ENCODE assay signal across 8 cellular contexts in genomic region chr13:46893820-46894533, GRCh38. TPM values are rescaled to one million over a fixed set of nuclear protein-coding genes. Genes with fewer than 3 reads are reported as not detected.
DNase-seq lines count a peak whose midpoint lies in the region; ATAC-seq and TF ChIP-seq lines count a peak whose summit lies in the region.

No MANE protein-coding gene starts in this region.

- TF ChIP-seq EP300 in upper lobe of left lung (IDR thresholded peaks at IDR 0.05), result no peak

- peak overlapping the region; percentile 63 to 67 (median 65) for H3K4me3 Mint-ChIP-seq in T-cell

- intact Hi-C loops in left ventricle myocardium inferior (cut with micrococcal nuclease), result no loop called here
- intact Hi-C loops in posterior vena cava (cut with DNase I), result no loop called here

- H3K9me3 ChIP-seq in adipocyte (ENCODE audit: control insufficient read depth, low read length) (no peaks in the 10 kb centered on the region), left ventricle myocardium inferior (replicated peaks) (no peaks in the 10 kb centered on the region), upper lobe of left lung (no peaks in the 10 kb centered on the region)

- H3K27me3 Mint-ChIP-seq in T-cell, result peaks cover 59 to 67% of the 10 kb centered on the region in 2 donors

- H3K36me3 ChIP-seq in adipocyte (ENCODE audit: control insufficient read depth, insufficient read depth, low read length, severe bottlenecking), result peaks cover 3% of the 10 kb centered on the region
- no peaks in the 10 kb centered on the region for H3K36me3 ChIP-seq in left ventricle myocardium inferior
- no peaks in the 10 kb centered on the region for H3K36me3 ChIP-seq in upper lobe of left lung

- H3K36me3 Mint-ChIP-seq in T-cell, result no peaks in the 10 kb centered on the region

- peak in 1 of 4 donors; percentile 9 for TF ChIP-seq POLR2A in upper lobe of left lung (IDR thresholded peaks at IDR 0.05)

- H3K27ac ChIP-seq in C4-2B (no peak overlapping the region), left ventricle myocardium inferior (replicated peaks) (peak overlapping the region; percentile 30), upper lobe of left lung (peak overlapping the region in 3 of 4 donors; percentile 36 to 77 (median 50))

- TF ChIP-seq CTCF in C4-2B (conservative IDR thresholded peaks at IDR 0.05), result peak; percentile 96
- TF ChIP-seq CTCF in left ventricle myocardium inferior (IDR thresholded peaks at IDR 0.05; ENCODE audit: borderline replicate concordance), result peak; percentile 94
- TF ChIP-seq CTCF in upper lobe of left lung (IDR thresholded peaks at IDR 0.05), result peak; percentile 81 to 94 (median 88)

- CTCF ChIA-PET in T-cell (lab: Charles Lee), result interaction anchor here (0.6 to 1.1 kb wide), 5 partner anchors 13 to 1923 kb away, joined by 3 read pairs; no protein-coding TSS in a partner anchor

- DNase-seq in HT-29 (ENCODE audit: low spot score), result peak; percentile 81
- peak; percentile 6 to 69 (median 52) for DNase-seq in T-cell
- peak; percentile 80 for DNase-seq in adipocyte (ENCODE audit: low read depth)
- peak; percentile 58 for DNase-seq in left ventricle myocardium inferior
- DNase-seq in posterior vena cava (ENCODE audit: low spot score), result peak; percentile 93
- DNase-seq in upper lobe of left lung, result peak; percentile 69 to 96

- peaks cover 20 to 22% (median 21%) of the 10 kb centered on the region in 3 donors for H3K4me1 Mint-ChIP-seq in T-cell

- 2 to 3% methylated on average over 15 to 28 of the region's 34 CpGs for WGBS in upper lobe of left lung, 2 donors

- H3K4me3 ChIP-seq in adipocyte (ENCODE audit: low read length), result peak overlapping the region; percentile 96
- H3K4me3 ChIP-seq in left ventricle myocardium inferior, result peak overlapping the region; percentile 67
- peak overlapping the region; percentile 1 to 66 (median 54) for H3K4me3 ChIP-seq in upper lobe of left lung

- H3K9ac ChIP-seq in adipocyte (ENCODE audit: low read length), result peak overlapping the region; percentile 88

- POLR2A ChIA-PET in T-cell (lab: Charles Lee), result no interaction called here

- ATAC-seq in GM19438 (IDR thresholded peaks at IDR 0.05; ENCODE audit: low read depth, unreplicated experiment) (peak; percentile 94), T-cell (replicated peaks in 1 of 4) (peak; percentile 73 to 88 (median 77)), upper lobe of left lung (ENCODE audit: low FRiP score in 2 of 2) (peak; percentile 95 to 96)

- no peaks in the 10 kb centered on the region for H3K9me3 Mint-ChIP-seq in T-cell

- no peak overlapping the region for H3K27ac Mint-ChIP-seq in T-cell

- peaks cover 29% of the 10 kb centered on the region for H3K4me1 ChIP-seq in adipocyte (ENCODE audit: control insufficient read depth, insufficient read depth, low read length)
- peaks cover 21% of the 10 kb centered on the region for H3K4me1 ChIP-seq in left ventricle myocardium inferior
- H3K4me1 ChIP-seq in upper lobe of left lung, result peaks cover 0 to 22% (median 0%) of the 10 kb centered on the region in 4 donors

- H3K27me3 ChIP-seq in adipocyte (replicated peaks; ENCODE audit: control insufficient read depth, insufficient read depth, low read length) (no peaks in the 10 kb centered on the region), left ventricle myocardium inferior (ENCODE audit: low read depth) (peaks cover 70% of the 10 kb centered on the region), upper lobe of left lung (no peaks in the 10 kb centered on the region)

RNA-seq across cellular contexts. Expression of gene HTR2A, which starts 2.9 kb away (rescaled TPM):
- total RNA-seq in HT-29 (2014; rRNA removed; shearing (Covaris generic)), result not detected in 2 replicates
- total RNA-seq in T-cell (not detected), left ventricle myocardium inferior (0.11 TPM), posterior vena cava (10 to 100 TPM; 27.2 to 28.9 TPM), upper lobe of left lung (under 1 TPM in 3 of 6 donors, not detected in 3; 0.15 to 0.57 (median 0.30) TPM)

Comparison
In these comparisons a context has a peak if more than half of its experiments do, and no peak if none do; other contexts are left out.
1. RNA of gene HTR2A, which starts 2.9 kb away (total RNA-seq): 27.2 to 28.9 TPM in posterior vena cava; 0.15 to 0.57 TPM in upper lobe of left lung, 0.11 TPM in left ventricle myocardium inferior (single experiment), not detected in HT-29 and not detected in T-cell; every median in the first group is over 10 times any median in the second.
2. Peak in every context shown above with its lines, with median percentiles within 50 percentile points of each other: CTCF ChIP-seq, ATAC-seq, DNase-seq and H3K4me3 ChIP-seq.